Comparison of ENCODE assay signal across 8 cellular contexts in genomic region chr22:29167032-29167911, GRCh38. TPM values are rescaled to one million over a fixed set of nuclear protein-coding genes. Genes with fewer than 3 reads are reported as not detected.
A peak's percentile ranks its signal among the peaks of the same experiment; 100 is the strongest.
DNase-seq lines count a peak whose midpoint lies in the region; ATAC-seq and TF ChIP-seq lines count a peak whose summit lies in the region.

No MANE protein-coding gene starts in this region.

- POLR2A ChIA-PET in activated CD4-positive, alpha-beta T cell treated with anti-CD3 and anti-CD28 coated beads for 36 hours (lab: Charles Lee): no interaction called here
- POLR2A ChIA-PET in T-cell (lab: Charles Lee): no interaction called here

- H3K4me3 Mint-ChIP-seq in activated CD4-positive, alpha-beta T cell treated with anti-CD3 and anti-CD28 coated beads for 36 hours: peak overlapping the region; percentile 1
- H3K4me3 Mint-ChIP-seq in T-cell: peak overlapping the region in 2 of 3 donors; percentile 39 to 56
- H3K4me3 Mint-ChIP-seq in naive B cell: peak overlapping the region; percentile 8 to 90 (median 76)
- H3K4me3 Mint-ChIP-seq in nephron progenitor cell: no peak overlapping the region

- H3K9me3 Mint-ChIP-seq in activated CD4-positive, alpha-beta T cell treated with anti-CD3 and anti-CD28 coated beads for 36 hours (ENCODE audit: low read depth): no peaks in the 10 kb centered on the region
- H3K9me3 Mint-ChIP-seq in T-cell (peaks cover 0 to 4% (median 0%) of the 10 kb centered on the region in 3 donors), naive B cell (peaks cover 0 to 14% (median 8%) of the 10 kb centered on the region in 7 donors), nephron progenitor cell (peaks cover 4% of the 10 kb centered on the region)

- no peaks in the 10 kb centered on the region for H3K36me3 Mint-ChIP-seq in activated CD4-positive, alpha-beta T cell treated with anti-CD3 and anti-CD28 coated beads for 36 hours (ENCODE audit: low read depth)
- H3K36me3 Mint-ChIP-seq in T-cell (no peaks in the 10 kb centered on the region), naive B cell (peaks cover 0 to 13% of the 10 kb centered on the region in 2 donors), nephron progenitor cell (ENCODE audit: low read depth) (no peaks in the 10 kb centered on the region)

- ATAC-seq in activated CD4-positive, alpha-beta T cell treated with anti-CD3 and anti-CD28 coated beads for 36 hours: peak; percentile 94
- ATAC-seq in HG03039 (IDR thresholded peaks at IDR 0.05; ENCODE audit: unreplicated experiment): peak; percentile 72
- peak; percentile 37 to 92 (median 53) for ATAC-seq in T-cell (replicated peaks in 1 of 4)
- ATAC-seq in naive B cell (ENCODE audit: low read depth in 2 of 2): peak; percentile 90

- H3K27ac Mint-ChIP-seq in activated CD4-positive, alpha-beta T cell treated with anti-CD3 and anti-CD28 coated beads for 36 hours: peak overlapping the region; percentile 82
- H3K27ac Mint-ChIP-seq in T-cell: peak overlapping the region in 1 of 2 donors; percentile 15
- H3K27ac Mint-ChIP-seq in naive B cell: peak overlapping the region; percentile 94 to 100 (median 100)
- H3K27ac Mint-ChIP-seq in nephron progenitor cell: no peak overlapping the region

- peak; percentile 83 for DNase-seq in activated CD4-positive, alpha-beta T cell treated with anti-CD3 and anti-CD28 coated beads for 36 hours
- DNase-seq in activated CD4-positive, alpha-beta T cell treated with anti-CD3 and anti-CD28 coated beads for 1 hour: no peak
- DNase-seq in T-cell (peak in 30 of 34 experiments; percentile 1 to 56 (median 15)), naive B cell (peak; percentile 91), COLO829 (ENCODE audit: low spot score) (no peak), NCI-H345 (lab: John Stamatoyannopoulos, UW) (no peak), nephron progenitor cell (no peak)

- TF ChIP-seq CTCF in nephron progenitor cell (IDR thresholded peaks at IDR 0.05): no peak

- CTCF ChIA-PET in activated CD4-positive, alpha-beta T cell treated with anti-CD3 and anti-CD28 coated beads for 36 hours (lab: Charles Lee): interaction anchor here (1.0 kb wide), 1 partner anchor 13 kb away, joined by 5 read pairs; no protein-coding TSS in a partner anchor
- CTCF ChIA-PET in T-cell (lab: Charles Lee): no interaction called here

- intact Hi-C loops in activated CD4-positive, alpha-beta T cell treated with anti-CD3 and anti-CD28 coated beads for 36 hours (cut with DNase I, micrococcal nuclease): loop anchor here in 1 of 2 experiments (1.0 kb wide), 2 partner anchors 36 to 260 kb away; no protein-coding TSS in a partner anchor

- H3K27me3 Mint-ChIP-seq in activated CD4-positive, alpha-beta T cell treated with anti-CD3 and anti-CD28 coated beads for 36 hours: peaks cover 14% of the 10 kb centered on the region
- H3K27me3 Mint-ChIP-seq in T-cell (peaks cover 11 to 15% of the 10 kb centered on the region in 2 donors), naive B cell (peaks cover 17 to 62% (median 26%) of the 10 kb centered on the region in 3 donors), nephron progenitor cell (ENCODE audit: low read depth, poor library complexity) (peaks cover 20% of the 10 kb centered on the region)

- H3K4me1 Mint-ChIP-seq in activated CD4-positive, alpha-beta T cell treated with anti-CD3 and anti-CD28 coated beads for 36 hours: peaks cover 18% of the 10 kb centered on the region
- peaks cover 14 to 23% (median 18%) of the 10 kb centered on the region in 3 donors for H3K4me1 Mint-ChIP-seq in T-cell
- H3K4me1 Mint-ChIP-seq in naive B cell: peaks cover 27 to 48% (median 44%) of the 10 kb centered on the region in 3 donors
- H3K4me1 Mint-ChIP-seq in nephron progenitor cell: peaks cover 26% of the 10 kb centered on the region

RNA-seq across cellular contexts. Expression of gene EMID1, which starts 38.4 kb away (rescaled TPM):
- not detected for total RNA-seq in activated CD4-positive, alpha-beta T cell treated with anti-CD3 and anti-CD28 coated beads for 36 hours
- 1 to 10 TPM in 1 of 5 donors, under 1 TPM in 4; 0.32 to 1.5 (median 0.76) TPM for total RNA-seq in T-cell
- not detected for polyA plus RNA-seq in naive B cell (ENCODE audit: low read depth in 6 of 6)

Comparison
In these comparisons a context has a peak if more than half of its experiments do, and no peak if none do; other contexts are left out.
1. DNase-seq: peak in activated CD4-positive, alpha-beta T cell treated with anti-CD3 and anti-CD28 coated beads for 36 hours (single experiment), T-cell (30 of 34) and naive B cell (single experiment); none in activated CD4-positive, alpha-beta T cell treated with anti-CD3 and anti-CD28 coated beads for 1 hour (single experiment), COLO829 (single experiment), NCI-H345 (single experiment) and nephron progenitor cell (single experiment).
2. Peak in every context shown above with its lines, with median percentiles within 50 percentile points of each other: ATAC-seq.